Comparison of ENCODE assay signal across 2 cellular contexts in the genomic region with DNA sequence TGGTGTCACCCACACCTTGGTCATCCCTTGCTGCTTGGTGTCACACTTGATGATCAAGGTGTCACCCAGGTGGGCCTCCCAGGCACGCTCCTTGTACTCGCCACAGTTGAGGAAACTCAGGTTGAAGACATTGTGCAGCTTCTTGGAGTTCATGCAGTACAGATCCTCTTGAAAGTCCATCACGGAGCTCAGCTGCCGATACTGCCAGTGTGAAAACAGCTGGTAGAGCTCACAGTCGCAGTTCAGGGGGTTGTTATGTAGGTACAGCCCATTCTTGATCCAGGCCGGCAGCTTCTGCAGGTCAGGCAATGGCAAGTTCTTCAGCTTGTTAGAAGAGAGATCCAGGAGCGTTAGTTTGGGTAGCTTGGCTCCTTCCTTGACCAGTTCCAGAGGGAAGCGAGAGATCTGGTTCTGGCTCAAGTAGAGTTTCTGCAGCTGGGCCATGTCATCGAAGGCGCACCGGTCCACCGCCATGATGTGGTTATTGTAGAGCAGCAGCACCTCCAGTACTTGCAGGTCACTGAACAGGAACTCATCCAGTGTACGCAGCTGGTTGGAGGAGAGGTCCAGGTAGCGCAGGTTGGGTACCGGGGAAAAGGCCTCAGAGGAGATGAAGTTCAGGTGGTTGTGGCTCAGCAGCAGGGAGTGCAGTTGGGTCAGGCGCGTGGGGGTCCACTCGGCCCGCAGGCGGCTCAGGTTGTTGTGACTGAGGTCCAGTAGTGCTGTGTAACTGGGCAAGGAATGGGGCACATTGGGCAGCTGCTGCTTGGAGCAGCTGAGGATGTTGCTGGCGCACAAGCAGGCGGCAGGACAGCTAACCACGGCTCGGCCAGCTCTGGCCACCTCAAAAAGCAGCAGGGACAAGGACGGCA.
TF ChIP-seq lines count a peak whose summit lies in the region.

No MANE protein-coding gene starts in this region.

TF ChIP-seq in neural cell, 6 proteins besides CTCF, POLR2A, EP300 and RAD21 (continued from another document):
- TF ChIP-seq MXI1 (conservative IDR thresholded peaks at IDR 0.05; ENCODE audit: poor library complexity, severe bottlenecking): no peak
- no peak for TF ChIP-seq TAF1 (IDR thresholded peaks at IDR 0.05; ENCODE audit: low read depth)
- TF ChIP-seq, protein P1, sequence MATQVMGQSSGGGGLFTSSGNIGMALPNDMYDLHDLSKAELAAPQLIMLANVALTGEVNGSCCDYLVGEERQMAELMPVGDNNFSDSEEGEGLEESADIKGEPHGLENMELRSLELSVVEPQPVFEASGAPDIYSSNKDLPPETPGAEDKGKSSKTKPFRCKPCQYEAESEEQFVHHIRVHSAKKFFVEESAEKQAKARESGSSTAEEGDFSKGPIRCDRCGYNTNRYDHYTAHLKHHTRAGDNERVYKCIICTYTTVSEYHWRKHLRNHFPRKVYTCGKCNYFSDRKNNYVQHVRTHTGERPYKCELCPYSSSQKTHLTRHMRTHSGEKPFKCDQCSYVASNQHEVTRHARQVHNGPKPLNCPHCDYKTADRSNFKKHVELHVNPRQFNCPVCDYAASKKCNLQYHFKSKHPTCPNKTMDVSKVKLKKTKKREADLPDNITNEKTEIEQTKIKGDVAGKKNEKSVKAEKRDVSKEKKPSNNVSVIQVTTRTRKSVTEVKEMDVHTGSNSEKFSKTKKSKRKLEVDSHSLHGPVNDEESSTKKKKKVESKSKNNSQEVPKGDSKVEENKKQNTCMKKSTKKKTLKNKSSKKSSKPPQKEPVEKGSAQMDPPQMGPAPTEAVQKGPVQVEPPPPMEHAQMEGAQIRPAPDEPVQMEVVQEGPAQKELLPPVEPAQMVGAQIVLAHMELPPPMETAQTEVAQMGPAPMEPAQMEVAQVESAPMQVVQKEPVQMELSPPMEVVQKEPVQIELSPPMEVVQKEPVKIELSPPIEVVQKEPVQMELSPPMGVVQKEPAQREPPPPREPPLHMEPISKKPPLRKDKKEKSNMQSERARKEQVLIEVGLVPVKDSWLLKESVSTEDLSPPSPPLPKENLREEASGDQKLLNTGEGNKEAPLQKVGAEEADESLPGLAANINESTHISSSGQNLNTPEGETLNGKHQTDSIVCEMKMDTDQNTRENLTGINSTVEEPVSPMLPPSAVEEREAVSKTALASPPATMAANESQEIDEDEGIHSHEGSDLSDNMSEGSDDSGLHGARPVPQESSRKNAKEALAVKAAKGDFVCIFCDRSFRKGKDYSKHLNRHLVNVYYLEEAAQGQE (IDR thresholded peaks at IDR 0.05; ENCODE audit: borderline replicate concordance): no peak
- TF ChIP-seq SMC3 (conservative IDR thresholded peaks at IDR 0.05; ENCODE audit: poor library complexity): no peak
- no peak for TF ChIP-seq EZH2 (IDR thresholded peaks at IDR 0.05; ENCODE audit: borderline replicate concordance, insufficient read depth, low read length, poor library complexity, severe bottlenecking)

TF ChIP-seq in SK-N-SH, 30 proteins besides CTCF, POLR2A, EP300 and RAD21:
- no peak for TF ChIP-seq YY1 (IDR thresholded peaks at IDR 0.05; ENCODE audit: low read depth)
- TF ChIP-seq, protein P2, sequence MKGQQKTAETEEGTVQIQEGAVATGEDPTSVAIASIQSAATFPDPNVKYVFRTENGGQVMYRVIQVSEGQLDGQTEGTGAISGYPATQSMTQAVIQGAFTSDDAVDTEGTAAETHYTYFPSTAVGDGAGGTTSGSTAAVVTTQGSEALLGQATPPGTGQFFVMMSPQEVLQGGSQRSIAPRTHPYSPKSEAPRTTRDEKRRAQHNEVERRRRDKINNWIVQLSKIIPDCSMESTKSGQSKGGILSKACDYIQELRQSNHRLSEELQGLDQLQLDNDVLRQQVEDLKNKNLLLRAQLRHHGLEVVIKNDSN (IDR thresholded peaks at IDR 0.05; ENCODE audit: borderline replicate concordance, low read depth): no peak
- TF ChIP-seq NFIC (IDR thresholded peaks at IDR 0.05; ENCODE audit: borderline replicate concordance): no peak
- TF ChIP-seq CHD2 (IDR thresholded peaks at IDR 0.05; ENCODE audit: low read length, partially characterized antibody): no peak
- TF ChIP-seq, protein P1 (IDR thresholded peaks at IDR 0.05; ENCODE audit: low read depth, low read length): no peak
- no peak for TF ChIP-seq NRF1 (IDR thresholded peaks at IDR 0.05; ENCODE audit: low read depth, low read length)
- no peak for TF ChIP-seq TEAD4 (IDR thresholded peaks at IDR 0.05; ENCODE audit: borderline replicate concordance, insufficient read depth)
- no peak for TF ChIP-seq RXRA (IDR thresholded peaks at IDR 0.05; ENCODE audit: borderline replicate concordance, low read depth)
